19 cellular contexts compared by ENCODE assay signal in genomic region chr15:85477061-85477460, GRCh38.
DNase-seq lines count a peak whose midpoint lies in the region; ATAC-seq and TF ChIP-seq lines count a peak whose summit lies in the region.
"Had no signal": no experiment of that assay in that cellular context is flagged by ENCODE, and none has a peak within 500 bp of the region (broad histone marks: within the 10 kb centered on the region; RNA-seq: fewer than 3 reads in every experiment).

No MANE protein-coding gene starts in this region.

- peak overlapping the region; percentile 42 for H3K27ac Mint-ChIP-seq in CD4-positive, alpha-beta T cell
- H3K27ac Mint-ChIP-seq in HFFc6: peak overlapping the region; percentile 12
- peak overlapping the region; percentile 0 for H3K27ac Mint-ChIP-seq in activated naive CD8-positive, alpha-beta T cell treated with anti-CD3 and anti-CD28 coated beads for 36 hours
- peak overlapping the region; percentile 40 for H3K27ac Mint-ChIP-seq in neural progenitor cell
- H3K27ac Mint-ChIP-seq: stimulated activated effector memory CD8-positive, alpha-beta T cell treated with anti-CD3 and anti-CD28 coated beads, Interleukin-12 subunit alpha, Interleukin-12 subunit beta, amount 100 ng/mL, for 72 hours had no signal

- H3K9ac ChIP-seq in neural progenitor cell: no peak overlapping the region

- no peaks in the 10 kb centered on the region for H3K27me3 ChIP-seq in CD4-positive, alpha-beta T cell (ENCODE audit: control insufficient read depth, insufficient read depth, low read length)
- no peaks in the 10 kb centered on the region for H3K27me3 ChIP-seq in neural progenitor cell
- H3K27me3 ChIP-seq: cardiac muscle cell, ovary, right lobe of liver, transverse colon had no signal

- ATAC-seq in CD4-positive, alpha-beta T cell (ENCODE audit: poor library complexity): no peak
- ATAC-seq in GM18498 (IDR thresholded peaks at IDR 0.05; ENCODE audit: unreplicated experiment): no peak

- DNase-seq in CD4-positive, alpha-beta T cell: no peak
- DNase-seq in HFFc6 (no peak), neural progenitor cell (ENCODE audit: low spot score) (no peak), germinal center (ENCODE audit: low spot score) (no peak), NCI-H1092 treated with DMSO at 0.1 percent for 48 hours (lab: John Stamatoyannopoulos, UW) (no peak)
- no peak for DNase-seq in activated naive CD8-positive, alpha-beta T cell treated with anti-CD3 and anti-CD28 coated beads for 36 hours
- DNase-seq: activated CD4-positive, CD25-positive, alpha-beta regulatory T cell; CD8-positive, alpha-beta memory T cell; hippocampal formation; NCI-H1694; NCI-H2227 treated with DMSO at 0.1 percent for 48 hours; ovary; right lobe of liver; transverse colon had no signal

- H3K4me3 Mint-ChIP-seq in CD4-positive, alpha-beta T cell: no peak overlapping the region
- H3K4me3 Mint-ChIP-seq in HFFc6 (no peak overlapping the region), neural progenitor cell (no peak overlapping the region)
- H3K4me3 Mint-ChIP-seq in activated naive CD8-positive, alpha-beta T cell treated with anti-CD3 and anti-CD28 coated beads for 36 hours: no peak overlapping the region
- H3K4me3 Mint-ChIP-seq: activated CD8-positive, alpha-beta T cell treated with anti-CD3 and anti-CD28 coated beads for 36 hours; stimulated activated effector memory CD8-positive, alpha-beta T cell treated with anti-CD3 and anti-CD28 coated beads, Interleukin-12 subunit alpha, Interleukin-12 subunit beta, amount 100 ng/mL, for 72 hours had no signal

- H4K20me1 ChIP-seq in neural progenitor cell (ENCODE audit: low read depth): peaks cover 68% of the 10 kb centered on the region

- H3K4me3 ChIP-seq in neural progenitor cell: no peak overlapping the region
- H3K4me3 ChIP-seq: cardiac muscle cell, lung, ovary, right lobe of liver, transverse colon had no signal

- no peak overlapping the region for H2AFZ ChIP-seq in neural progenitor cell (replicated peaks)

- POLR2A ChIA-PET in CD4-positive, alpha-beta T cell (lab: Charles Lee): no interaction called here

- no peak overlapping the region for H3K27ac ChIP-seq in CD4-positive, alpha-beta T cell (ENCODE audit: low read depth, low read length)
- no peak overlapping the region for H3K27ac ChIP-seq in neural progenitor cell
- H3K27ac ChIP-seq: cardiac muscle cell, ovary, right lobe of liver, transverse colon had no signal

- no peaks in the 10 kb centered on the region for H3K9me3 Mint-ChIP-seq in CD4-positive, alpha-beta T cell
- H3K9me3 Mint-ChIP-seq in HFFc6 (no peaks in the 10 kb centered on the region), neural progenitor cell (no peaks in the 10 kb centered on the region)
- H3K9me3 Mint-ChIP-seq in activated naive CD8-positive, alpha-beta T cell treated with anti-CD3 and anti-CD28 coated beads for 36 hours: no peaks in the 10 kb centered on the region
- H3K9me3 Mint-ChIP-seq: activated CD8-positive, alpha-beta T cell treated with anti-CD3 and anti-CD28 coated beads for 36 hours; CD8-positive, alpha-beta memory T cell; stimulated activated effector memory CD8-positive, alpha-beta T cell treated with anti-CD3 and anti-CD28 coated beads, Interleukin-12 subunit alpha, Interleukin-12 subunit beta, amount 100 ng/mL, for 72 hours had no signal

- H3F3A ChIP-seq in neural progenitor cell (ENCODE audit: low read depth): no peaks in the 10 kb centered on the region

- TF ChIP-seq CTCF in CD4-positive, alpha-beta T cell (IDR thresholded peaks at IDR 0.05): no peak
- TF ChIP-seq CTCF in HFFc6 (IDR thresholded peaks at IDR 0.05) (no peak), neural progenitor cell (IDR thresholded peaks at IDR 0.05) (no peak)

- H3K4me1 ChIP-seq in neural progenitor cell: peaks cover 54% of the 10 kb centered on the region

- H3K27me3 Mint-ChIP-seq in CD4-positive, alpha-beta T cell: no peaks in the 10 kb centered on the region
- no peaks in the 10 kb centered on the region; the same call in 1 of the 2 replicates for H3K27me3 Mint-ChIP-seq in HFFc6 (ENCODE audit: insufficient read depth)
- no peaks in the 10 kb centered on the region for H3K27me3 Mint-ChIP-seq in activated naive CD8-positive, alpha-beta T cell treated with anti-CD3 and anti-CD28 coated beads for 36 hours
- H3K27me3 Mint-ChIP-seq in neural progenitor cell (ENCODE audit: insufficient read depth, low read depth): peaks cover 3% of the 10 kb centered on the region
- H3K27me3 Mint-ChIP-seq: activated CD8-positive, alpha-beta T cell treated with anti-CD3 and anti-CD28 coated beads for 36 hours; CD8-positive, alpha-beta memory T cell had no signal

- H3K36me3 ChIP-seq in neural progenitor cell: no peaks in the 10 kb centered on the region
- H3K36me3 ChIP-seq: cardiac muscle cell, ovary, right lobe of liver, transverse colon had no signal

- no peak overlapping the region for H3K4me2 ChIP-seq in neural progenitor cell

- peaks cover 99% of the 10 kb centered on the region for H3K4me1 Mint-ChIP-seq in CD4-positive, alpha-beta T cell (ENCODE audit: low read depth)
- H3K4me1 Mint-ChIP-seq in HFFc6 (ENCODE audit: low read depth): peaks cover 99% of the 10 kb centered on the region
- peaks cover 85% of the 10 kb centered on the region for H3K4me1 Mint-ChIP-seq in activated naive CD8-positive, alpha-beta T cell treated with anti-CD3 and anti-CD28 coated beads for 36 hours
- H3K4me1 Mint-ChIP-seq in neural progenitor cell: peaks cover 74% of the 10 kb centered on the region

- H3K36me3 Mint-ChIP-seq in CD4-positive, alpha-beta T cell (ENCODE audit: low read depth): no peaks in the 10 kb centered on the region
- H3K36me3 Mint-ChIP-seq in HFFc6 (ENCODE audit: low read depth) (no peaks in the 10 kb centered on the region), neural progenitor cell (no peaks in the 10 kb centered on the region)
- peaks cover 7% of the 10 kb centered on the region for H3K36me3 Mint-ChIP-seq in activated naive CD8-positive, alpha-beta T cell treated with anti-CD3 and anti-CD28 coated beads for 36 hours

- H3K79me2 ChIP-seq in neural progenitor cell (ENCODE audit: low read depth): peaks cover 98% of the 10 kb centered on the region

- CTCF ChIA-PET in CD4-positive, alpha-beta T cell (lab: Charles Lee): interaction anchor here (1.4 kb wide), 1 partner anchor 9 kb away, joined by 5 read pairs; no protein-coding TSS in a partner anchor

- no peaks in the 10 kb centered on the region for H3K9me3 ChIP-seq in CD4-positive, alpha-beta T cell (ENCODE audit: control insufficient read depth, low read length)
- H3K9me3 ChIP-seq in neural progenitor cell (ENCODE audit: low read depth): no peaks in the 10 kb centered on the region
- H3K9me3 ChIP-seq: ovary, right lobe of liver, transverse colon had no signal

- intact Hi-C loops in CD4-positive, alpha-beta T cell (cut with DNase I, micrococcal nuclease): loop anchor here in 1 of 2 experiments (10.0 kb wide), 1 partner anchor 52 kb away; no protein-coding TSS in a partner anchor
